2 cellular contexts compared by ENCODE assay signal in genomic region chr1:205615789-205616188, GRCh38.
TF ChIP-seq lines count a peak whose summit lies in the region.

No MANE protein-coding gene starts in this region.

TF ChIP-seq in HepG2, 621 proteins besides CTCF, POLR2A, EP300 and RAD21:
- TF ChIP-seq SRSF9 (IDR thresholded peaks at IDR 0.05; ENCODE audit: borderline replicate concordance, insufficient read depth, low read depth, low read length, poor library complexity, severe bottlenecking), result no peak
TF ChIP-seq in HepG2: peak in this region for 0.

TF ChIP-seq in IMR-90, 13 proteins besides CTCF, POLR2A, EP300 and RAD21:
- TF ChIP-seq RFX5 (IDR thresholded peaks at IDR 0.05; ENCODE audit: low read depth, low read length), result no peak
- TF ChIP-seq CHD1 (IDR thresholded peaks at IDR 0.05; ENCODE audit: low read depth, low read length), result no peak
